Comparison of ENCODE assay signal across 1 cellular context in the genomic region with DNA sequence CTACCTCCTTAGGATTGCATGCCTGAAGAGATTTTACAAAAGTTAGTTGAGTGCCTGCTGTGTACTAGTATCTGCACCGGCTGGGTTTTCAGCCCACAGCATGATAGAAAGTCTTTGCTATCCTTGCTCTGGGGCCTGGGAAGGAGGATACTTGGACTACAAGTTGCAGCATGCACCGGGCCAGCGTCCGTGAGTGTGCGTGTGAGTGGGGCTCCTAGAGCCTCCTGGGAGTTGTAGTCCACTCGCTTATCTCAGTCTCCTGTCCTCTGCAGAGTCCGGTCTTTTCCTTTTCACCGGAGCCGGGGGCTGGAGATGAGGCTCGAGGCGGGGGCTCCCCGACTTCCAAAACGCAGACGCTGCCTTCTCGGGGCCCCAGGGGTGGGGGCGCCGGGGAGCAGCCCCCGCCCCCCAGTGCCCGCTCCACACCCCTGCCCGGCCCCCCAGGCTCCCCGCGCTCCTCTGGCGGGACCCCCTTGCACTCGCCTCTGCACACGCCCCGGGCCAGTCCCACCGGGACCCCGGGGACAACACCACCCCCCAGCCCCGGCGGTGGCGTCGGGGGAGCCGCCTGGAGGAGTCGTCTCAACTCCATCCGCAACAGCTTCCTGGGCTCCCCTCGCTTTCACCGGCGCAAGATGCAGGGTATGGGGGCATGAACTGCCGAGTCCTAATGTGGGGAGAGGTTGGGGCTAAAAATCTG.
TF ChIP-seq lines count a peak whose summit lies in the region.

No MANE protein-coding gene starts in this region.

TF ChIP-seq in GM12878, 131 proteins besides CTCF, POLR2A, EP300 and RAD21 (continues in another document):
- TF ChIP-seq IKZF2 (IDR thresholded peaks at IDR 0.05) (no peak), RFX5 (IDR thresholded peaks at IDR 0.05; ENCODE audit: low read depth, low read length) (no peak), RAD51 (IDR thresholded peaks at IDR 0.05) (no peak), CHD1 (IDR thresholded peaks at IDR 0.05; ENCODE audit: low read depth, low read length) (no peak), SIN3A (IDR thresholded peaks at IDR 0.05; ENCODE audit: low read depth, low read length) (no peak), PAX5 (IDR thresholded peaks at IDR 0.05; ENCODE audit: borderline replicate concordance, low read depth, low read length) (no peak), RCOR1 (conservative IDR thresholded peaks at IDR 0.05; ENCODE audit: low read depth, low read length) (no peak), KLF5 (IDR thresholded peaks at IDR 0.05; ENCODE audit: partially characterized antibody) (no peak), ATF7 (IDR thresholded peaks at IDR 0.05; ENCODE audit: low read depth) (no peak), LARP7 (IDR thresholded peaks at IDR 0.05) (no peak), EGR1 (IDR thresholded peaks at IDR 0.05; ENCODE audit: borderline replicate concordance in 1 of 2, low read depth in 2 of 2, low read length in 2 of 2) (no peak), NBN (IDR thresholded peaks at IDR 0.05) (no peak), ZBED1 (IDR thresholded peaks at IDR 0.05; ENCODE audit: borderline replicate concordance) (no peak), ZNF217 (IDR thresholded peaks at IDR 0.05) (no peak), POLR2AphosphoS5 (IDR thresholded peaks at IDR 0.05; ENCODE audit: low read length) (no peak), BCL11A (IDR thresholded peaks at IDR 0.05; ENCODE audit: low read depth, low read length) (no peak), TCF7 (IDR thresholded peaks at IDR 0.05; ENCODE audit: borderline replicate concordance) (no peak), CHD4 (IDR thresholded peaks at IDR 0.05) (no peak), JUND (IDR thresholded peaks at IDR 0.05; ENCODE audit: low read depth, low read length) (no peak), NFIC (IDR thresholded peaks at IDR 0.05; ENCODE audit: low read depth, low read length) (no peak), CHD2 (IDR thresholded peaks at IDR 0.05; ENCODE audit: borderline replicate concordance, low read depth, low read length) (no peak), BHLHE40 (IDR thresholded peaks at IDR 0.05; ENCODE audit: borderline replicate concordance in 1 of 2, low read depth in 2 of 2, low read length in 1 of 2) (no peak), YBX1 (IDR thresholded peaks at IDR 0.05) (no peak), HCFC1 (IDR thresholded peaks at IDR 0.05; ENCODE audit: low read length) (peak; percentile 87)
- TF ChIP-seq, protein P1, sequence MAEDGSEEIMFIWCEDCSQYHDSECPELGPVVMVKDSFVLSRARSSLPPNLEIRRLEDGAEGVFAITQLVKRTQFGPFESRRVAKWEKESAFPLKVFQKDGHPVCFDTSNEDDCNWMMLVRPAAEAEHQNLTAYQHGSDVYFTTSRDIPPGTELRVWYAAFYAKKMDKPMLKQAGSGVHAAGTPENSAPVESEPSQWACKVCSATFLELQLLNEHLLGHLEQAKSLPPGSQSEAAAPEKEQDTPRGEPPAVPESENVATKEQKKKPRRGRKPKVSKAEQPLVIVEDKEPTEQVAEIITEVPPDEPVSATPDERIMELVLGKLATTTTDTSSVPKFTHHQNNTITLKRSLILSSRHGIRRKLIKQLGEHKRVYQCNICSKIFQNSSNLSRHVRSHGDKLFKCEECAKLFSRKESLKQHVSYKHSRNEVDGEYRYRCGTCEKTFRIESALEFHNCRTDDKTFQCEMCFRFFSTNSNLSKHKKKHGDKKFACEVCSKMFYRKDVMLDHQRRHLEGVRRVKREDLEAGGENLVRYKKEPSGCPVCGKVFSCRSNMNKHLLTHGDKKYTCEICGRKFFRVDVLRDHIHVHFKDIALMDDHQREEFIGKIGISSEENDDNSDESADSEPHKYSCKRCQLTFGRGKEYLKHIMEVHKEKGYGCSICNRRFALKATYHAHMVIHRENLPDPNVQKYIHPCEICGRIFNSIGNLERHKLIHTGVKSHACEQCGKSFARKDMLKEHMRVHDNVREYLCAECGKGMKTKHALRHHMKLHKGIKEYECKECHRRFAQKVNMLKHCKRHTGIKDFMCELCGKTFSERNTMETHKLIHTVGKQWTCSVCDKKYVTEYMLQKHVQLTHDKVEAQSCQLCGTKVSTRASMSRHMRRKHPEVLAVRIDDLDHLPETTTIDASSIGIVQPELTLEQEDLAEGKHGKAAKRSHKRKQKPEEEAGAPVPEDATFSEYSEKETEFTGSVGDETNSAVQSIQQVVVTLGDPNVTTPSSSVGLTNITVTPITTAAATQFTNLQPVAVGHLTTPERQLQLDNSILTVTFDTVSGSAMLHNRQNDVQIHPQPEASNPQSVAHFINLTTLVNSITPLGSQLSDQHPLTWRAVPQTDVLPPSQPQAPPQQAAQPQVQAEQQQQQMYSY (CRISPR knock-in tag; IDR thresholded peaks at IDR 0.05) = no peak
- TF ChIP-seq, protein P2, sequence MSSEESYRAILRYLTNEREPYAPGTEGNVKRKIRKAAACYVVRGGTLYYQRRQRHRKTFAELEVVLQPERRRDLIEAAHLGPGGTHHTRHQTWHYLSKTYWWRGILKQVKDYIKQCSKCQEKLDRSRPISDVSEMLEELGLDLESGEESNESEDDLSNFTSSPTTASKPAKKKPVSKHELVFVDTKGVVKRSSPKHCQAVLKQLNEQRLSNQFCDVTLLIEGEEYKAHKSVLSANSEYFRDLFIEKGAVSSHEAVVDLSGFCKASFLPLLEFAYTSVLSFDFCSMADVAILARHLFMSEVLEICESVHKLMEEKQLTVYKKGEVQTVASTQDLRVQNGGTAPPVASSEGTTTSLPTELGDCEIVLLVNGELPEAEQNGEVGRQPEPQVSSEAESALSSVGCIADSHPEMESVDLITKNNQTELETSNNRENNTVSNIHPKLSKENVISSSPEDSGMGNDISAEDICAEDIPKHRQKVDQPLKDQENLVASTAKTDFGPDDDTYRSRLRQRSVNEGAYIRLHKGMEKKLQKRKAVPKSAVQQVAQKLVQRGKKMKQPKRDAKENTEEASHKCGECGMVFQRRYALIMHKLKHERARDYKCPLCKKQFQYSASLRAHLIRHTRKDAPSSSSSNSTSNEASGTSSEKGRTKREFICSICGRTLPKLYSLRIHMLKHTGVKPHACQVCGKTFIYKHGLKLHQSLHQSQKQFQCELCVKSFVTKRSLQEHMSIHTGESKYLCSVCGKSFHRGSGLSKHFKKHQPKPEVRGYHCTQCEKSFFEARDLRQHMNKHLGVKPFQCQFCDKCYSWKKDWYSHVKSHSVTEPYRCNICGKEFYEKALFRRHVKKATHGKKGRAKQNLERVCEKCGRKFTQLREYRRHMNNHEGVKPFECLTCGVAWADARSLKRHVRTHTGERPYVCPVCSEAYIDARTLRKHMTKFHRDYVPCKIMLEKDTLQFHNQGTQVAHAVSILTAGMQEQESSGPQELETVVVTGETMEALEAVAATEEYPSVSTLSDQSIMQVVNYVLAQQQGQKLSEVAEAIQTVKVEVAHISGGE (CRISPR knock-in tag; IDR thresholded peaks at IDR 0.05) = no peak
- TF ChIP-seq, protein P3, sequence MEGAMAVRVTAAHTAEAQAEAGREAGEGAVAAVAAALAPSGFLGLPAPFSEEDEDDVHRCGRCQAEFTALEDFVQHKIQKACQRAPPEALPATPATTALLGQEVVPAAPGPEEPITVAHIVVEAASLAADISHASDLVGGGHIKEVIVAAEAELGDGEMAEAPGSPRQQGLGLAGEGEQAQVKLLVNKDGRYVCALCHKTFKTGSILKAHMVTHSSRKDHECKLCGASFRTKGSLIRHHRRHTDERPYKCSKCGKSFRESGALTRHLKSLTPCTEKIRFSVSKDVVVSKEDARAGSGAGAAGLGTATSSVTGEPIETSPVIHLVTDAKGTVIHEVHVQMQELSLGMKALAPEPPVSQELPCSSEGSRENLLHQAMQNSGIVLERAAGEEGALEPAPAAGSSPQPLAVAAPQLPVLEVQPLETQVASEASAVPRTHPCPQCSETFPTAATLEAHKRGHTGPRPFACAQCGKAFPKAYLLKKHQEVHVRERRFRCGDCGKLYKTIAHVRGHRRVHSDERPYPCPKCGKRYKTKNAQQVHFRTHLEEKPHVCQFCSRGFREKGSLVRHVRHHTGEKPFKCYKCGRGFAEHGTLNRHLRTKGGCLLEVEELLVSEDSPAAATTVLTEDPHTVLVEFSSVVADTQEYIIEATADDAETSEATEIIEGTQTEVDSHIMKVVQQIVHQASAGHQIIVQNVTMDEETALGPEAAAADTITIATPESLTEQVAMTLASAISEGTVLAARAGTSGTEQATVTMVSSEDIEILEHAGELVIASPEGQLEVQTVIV (IDR thresholded peaks at IDR 0.05; ENCODE audit: borderline replicate concordance, partially characterized antibody) = no peak
- TF ChIP-seq, protein P4, sequence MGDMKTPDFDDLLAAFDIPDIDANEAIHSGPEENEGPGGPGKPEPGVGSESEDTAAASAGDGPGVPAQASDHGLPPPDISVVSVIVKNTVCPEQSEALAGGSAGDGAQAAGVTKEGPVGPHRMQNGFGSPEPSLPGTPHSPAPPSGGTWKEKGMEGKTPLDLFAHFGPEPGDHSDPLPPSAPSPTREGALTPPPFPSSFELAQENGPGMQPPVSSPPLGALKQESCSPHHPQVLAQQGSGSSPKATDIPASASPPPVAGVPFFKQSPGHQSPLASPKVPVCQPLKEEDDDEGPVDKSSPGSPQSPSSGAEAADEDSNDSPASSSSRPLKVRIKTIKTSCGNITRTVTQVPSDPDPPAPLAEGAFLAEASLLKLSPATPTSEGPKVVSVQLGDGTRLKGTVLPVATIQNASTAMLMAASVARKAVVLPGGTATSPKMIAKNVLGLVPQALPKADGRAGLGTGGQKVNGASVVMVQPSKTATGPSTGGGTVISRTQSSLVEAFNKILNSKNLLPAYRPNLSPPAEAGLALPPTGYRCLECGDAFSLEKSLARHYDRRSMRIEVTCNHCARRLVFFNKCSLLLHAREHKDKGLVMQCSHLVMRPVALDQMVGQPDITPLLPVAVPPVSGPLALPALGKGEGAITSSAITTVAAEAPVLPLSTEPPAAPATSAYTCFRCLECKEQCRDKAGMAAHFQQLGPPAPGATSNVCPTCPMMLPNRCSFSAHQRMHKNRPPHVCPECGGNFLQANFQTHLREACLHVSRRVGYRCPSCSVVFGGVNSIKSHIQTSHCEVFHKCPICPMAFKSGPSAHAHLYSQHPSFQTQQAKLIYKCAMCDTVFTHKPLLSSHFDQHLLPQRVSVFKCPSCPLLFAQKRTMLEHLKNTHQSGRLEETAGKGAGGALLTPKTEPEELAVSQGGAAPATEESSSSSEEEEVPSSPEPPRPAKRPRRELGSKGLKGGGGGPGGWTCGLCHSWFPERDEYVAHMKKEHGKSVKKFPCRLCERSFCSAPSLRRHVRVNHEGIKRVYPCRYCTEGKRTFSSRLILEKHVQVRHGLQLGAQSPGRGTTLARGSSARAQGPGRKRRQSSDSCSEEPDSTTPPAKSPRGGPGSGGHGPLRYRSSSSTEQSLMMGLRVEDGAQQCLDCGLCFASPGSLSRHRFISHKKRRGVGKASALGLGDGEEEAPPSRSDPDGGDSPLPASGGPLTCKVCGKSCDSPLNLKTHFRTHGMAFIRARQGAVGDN (IDR thresholded peaks at IDR 0.05) = no peak
- TF ChIP-seq, protein P5, sequence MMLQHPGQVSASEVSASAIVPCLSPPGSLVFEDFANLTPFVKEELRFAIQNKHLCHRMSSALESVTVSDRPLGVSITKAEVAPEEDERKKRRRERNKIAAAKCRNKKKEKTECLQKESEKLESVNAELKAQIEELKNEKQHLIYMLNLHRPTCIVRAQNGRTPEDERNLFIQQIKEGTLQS (IDR thresholded peaks at IDR 0.05; ENCODE audit: borderline replicate concordance, extremely low read depth, low read depth, low read length) = no peak
- TF ChIP-seq, protein P6, sequence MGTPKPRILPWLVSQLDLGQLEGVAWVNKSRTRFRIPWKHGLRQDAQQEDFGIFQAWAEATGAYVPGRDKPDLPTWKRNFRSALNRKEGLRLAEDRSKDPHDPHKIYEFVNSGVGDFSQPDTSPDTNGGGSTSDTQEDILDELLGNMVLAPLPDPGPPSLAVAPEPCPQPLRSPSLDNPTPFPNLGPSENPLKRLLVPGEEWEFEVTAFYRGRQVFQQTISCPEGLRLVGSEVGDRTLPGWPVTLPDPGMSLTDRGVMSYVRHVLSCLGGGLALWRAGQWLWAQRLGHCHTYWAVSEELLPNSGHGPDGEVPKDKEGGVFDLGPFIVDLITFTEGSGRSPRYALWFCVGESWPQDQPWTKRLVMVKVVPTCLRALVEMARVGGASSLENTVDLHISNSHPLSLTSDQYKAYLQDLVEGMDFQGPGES (IDR thresholded peaks at IDR 0.05) = no peak
- TF ChIP-seq, protein P7, sequence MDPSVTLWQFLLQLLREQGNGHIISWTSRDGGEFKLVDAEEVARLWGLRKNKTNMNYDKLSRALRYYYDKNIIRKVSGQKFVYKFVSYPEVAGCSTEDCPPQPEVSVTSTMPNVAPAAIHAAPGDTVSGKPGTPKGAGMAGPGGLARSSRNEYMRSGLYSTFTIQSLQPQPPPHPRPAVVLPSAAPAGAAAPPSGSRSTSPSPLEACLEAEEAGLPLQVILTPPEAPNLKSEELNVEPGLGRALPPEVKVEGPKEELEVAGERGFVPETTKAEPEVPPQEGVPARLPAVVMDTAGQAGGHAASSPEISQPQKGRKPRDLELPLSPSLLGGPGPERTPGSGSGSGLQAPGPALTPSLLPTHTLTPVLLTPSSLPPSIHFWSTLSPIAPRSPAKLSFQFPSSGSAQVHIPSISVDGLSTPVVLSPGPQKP (IDR thresholded peaks at IDR 0.05; ENCODE audit: low read depth, low read length) = no peak
- TF ChIP-seq, protein P8, sequence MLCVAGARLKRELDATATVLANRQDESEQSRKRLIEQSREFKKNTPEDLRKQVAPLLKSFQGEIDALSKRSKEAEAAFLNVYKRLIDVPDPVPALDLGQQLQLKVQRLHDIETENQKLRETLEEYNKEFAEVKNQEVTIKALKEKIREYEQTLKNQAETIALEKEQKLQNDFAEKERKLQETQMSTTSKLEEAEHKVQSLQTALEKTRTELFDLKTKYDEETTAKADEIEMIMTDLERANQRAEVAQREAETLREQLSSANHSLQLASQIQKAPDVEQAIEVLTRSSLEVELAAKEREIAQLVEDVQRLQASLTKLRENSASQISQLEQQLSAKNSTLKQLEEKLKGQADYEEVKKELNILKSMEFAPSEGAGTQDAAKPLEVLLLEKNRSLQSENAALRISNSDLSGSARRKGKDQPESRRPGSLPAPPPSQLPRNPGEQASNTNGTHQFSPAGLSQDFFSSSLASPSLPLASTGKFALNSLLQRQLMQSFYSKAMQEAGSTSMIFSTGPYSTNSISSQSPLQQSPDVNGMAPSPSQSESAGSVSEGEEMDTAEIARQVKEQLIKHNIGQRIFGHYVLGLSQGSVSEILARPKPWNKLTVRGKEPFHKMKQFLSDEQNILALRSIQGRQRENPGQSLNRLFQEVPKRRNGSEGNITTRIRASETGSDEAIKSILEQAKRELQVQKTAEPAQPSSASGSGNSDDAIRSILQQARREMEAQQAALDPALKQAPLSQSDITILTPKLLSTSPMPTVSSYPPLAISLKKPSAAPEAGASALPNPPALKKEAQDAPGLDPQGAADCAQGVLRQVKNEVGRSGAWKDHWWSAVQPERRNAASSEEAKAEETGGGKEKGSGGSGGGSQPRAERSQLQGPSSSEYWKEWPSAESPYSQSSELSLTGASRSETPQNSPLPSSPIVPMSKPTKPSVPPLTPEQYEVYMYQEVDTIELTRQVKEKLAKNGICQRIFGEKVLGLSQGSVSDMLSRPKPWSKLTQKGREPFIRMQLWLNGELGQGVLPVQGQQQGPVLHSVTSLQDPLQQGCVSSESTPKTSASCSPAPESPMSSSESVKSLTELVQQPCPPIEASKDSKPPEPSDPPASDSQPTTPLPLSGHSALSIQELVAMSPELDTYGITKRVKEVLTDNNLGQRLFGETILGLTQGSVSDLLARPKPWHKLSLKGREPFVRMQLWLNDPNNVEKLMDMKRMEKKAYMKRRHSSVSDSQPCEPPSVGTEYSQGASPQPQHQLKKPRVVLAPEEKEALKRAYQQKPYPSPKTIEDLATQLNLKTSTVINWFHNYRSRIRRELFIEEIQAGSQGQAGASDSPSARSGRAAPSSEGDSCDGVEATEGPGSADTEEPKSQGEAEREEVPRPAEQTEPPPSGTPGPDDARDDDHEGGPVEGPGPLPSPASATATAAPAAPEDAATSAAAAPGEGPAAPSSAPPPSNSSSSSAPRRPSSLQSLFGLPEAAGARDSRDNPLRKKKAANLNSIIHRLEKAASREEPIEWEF (IDR thresholded peaks at IDR 0.05; ENCODE audit: insufficient replicate concordance, low read depth, low read length) = no peak
